ENCODE assay signal across 8 cellular contexts in genomic region chr15:44536962-44537727, GRCh38.
DNase-seq lines count a peak whose midpoint lies in the region; ATAC-seq and TF ChIP-seq lines count a peak whose summit lies in the region.

TSS of gene EIF3J (plus strand) at chr15:44537147. CDS start at chr15:44537195, 48 bp downstream.

- H3K4me3 ChIP-seq in astrocyte of the cerebellum (ENCODE audit: low read depth, low read length), result peak within 1 kb of the TSS; percentile 82

- peak; percentile 90 for TF ChIP-seq POLR2A in GM18505 (IDR thresholded peaks at IDR 0.05; ENCODE audit: borderline replicate concordance, extremely low read depth, insufficient read depth, insufficient read length)

- ATAC-seq in GM18505 (IDR thresholded peaks at IDR 0.05; ENCODE audit: unreplicated experiment) (peak; percentile 87), HG02970 (IDR thresholded peaks at IDR 0.05; ENCODE audit: low FRiP score, unreplicated experiment) (peak; percentile 90)

- in situ Hi-C loops in astrocyte of the cerebellum (cut with HindIII; ENCODE audit: low sequenced_read_pairs), result no loop called here

- no peak for TF ChIP-seq CTCF in astrocyte of the cerebellum (IDR thresholded peaks at IDR 0.05; ENCODE audit: low read depth, low read length, missing control alignments)

- DNase-seq in NCI-H2029 (lab: John Stamatoyannopoulos, UW) (peak; percentile 78), T-helper 22 cell (ENCODE audit: low read depth) (peak; percentile 92), astrocyte of the cerebellum (ENCODE audit: low read depth) (peak; percentile 94), hippocampal formation (lab: John Stamatoyannopoulos, UW) (peak; percentile 95 to 98), retina (peak; percentile 95), epidermal melanocyte (ENCODE audit: insufficient read length, low spot score) (no peak)
